Comparison of ENCODE assay signal across 19 cellular contexts in genomic region chr11:23688835-23689234, GRCh38.
A peak's percentile ranks its signal among the peaks of the same experiment; 100 is the strongest.
DNase-seq lines count a peak whose midpoint lies in the region; ATAC-seq and TF ChIP-seq lines count a peak whose summit lies in the region.
"Had no signal": no experiment of that assay in that cellular context is flagged by ENCODE, and none has a peak within 500 bp of the region (broad histone marks: within the 10 kb centered on the region; RNA-seq: fewer than 3 reads in every experiment).

No MANE protein-coding gene starts in this region.

- no peaks in the 10 kb centered on the region for H3K27me3 Mint-ChIP-seq in T-cell

- peak; percentile 54 for ATAC-seq in mucosa of descending colon
- no peak for ATAC-seq in Right ventricle myocardium superior (ENCODE audit: poor library complexity)
- no peak for ATAC-seq in GM21423 (IDR thresholded peaks at IDR 0.05; ENCODE audit: unreplicated experiment)
- no peak for ATAC-seq in T-cell (replicated peaks in 1 of 4)
- ATAC-seq: GM12878, K562, left lung had no signal

- intact Hi-C loops in mucosa of descending colon (cut with DNase I, micrococcal nuclease): no loop called here
- intact Hi-C loops in Right ventricle myocardium superior (cut with DNase I): no loop called here

- H3K27me3 ChIP-seq in Loucy (ENCODE audit: insufficient read depth, low read length, poor library complexity, severe bottlenecking): no peaks in the 10 kb centered on the region
- H3K27me3 ChIP-seq: left lung, transverse colon had no signal

- H3K4me3 ChIP-seq in Loucy (ENCODE audit: low read length, poor library complexity, severe bottlenecking) (peak overlapping the region; percentile 8), astrocyte of the spinal cord (ENCODE audit: low read depth, low read length) (no peak overlapping the region), mucosa of descending colon (no peak overlapping the region)
- H3K4me3 ChIP-seq: GM12878, K562, left lung, prostate gland, transverse colon had no signal

- CTCF ChIA-PET in T-cell (lab: Charles Lee): no interaction called here

- H4K20me1 ChIP-seq in Loucy (ENCODE audit: insufficient read depth, low read length, poor library complexity, severe bottlenecking): no peaks in the 10 kb centered on the region

- in situ Hi-C loops in astrocyte of the spinal cord (cut with HindIII; ENCODE audit: low sequenced_read_pairs): no loop called here

- H3K4me1 ChIP-seq in Loucy (ENCODE audit: insufficient read depth, low read length, poor library complexity, severe bottlenecking): peaks cover 8% of the 10 kb centered on the region
- no peaks in the 10 kb centered on the region for H3K4me1 ChIP-seq in mucosa of descending colon (ENCODE audit: low read depth)
- H3K4me1 ChIP-seq: left lung, prostate gland, transverse colon had no signal

- H3K36me3 ChIP-seq in Loucy (ENCODE audit: insufficient read depth, low read length) (no peaks in the 10 kb centered on the region), mucosa of descending colon (ENCODE audit: low read depth) (no peaks in the 10 kb centered on the region)
- H3K36me3 ChIP-seq: left lung, prostate gland, transverse colon had no signal

- H2AFZ ChIP-seq in Loucy (ENCODE audit: low read length): peak overlapping the region; percentile 61

- no peaks in the 10 kb centered on the region for H3K4me1 Mint-ChIP-seq in T-cell

- peak overlapping the region; percentile 35 for H3K4me2 ChIP-seq in Loucy (ENCODE audit: low read depth, low read length, poor library complexity, severe bottlenecking)

- no peaks in the 10 kb centered on the region for H3F3A ChIP-seq in Loucy (ENCODE audit: low read depth)

- no peaks in the 10 kb centered on the region for H3K9me3 ChIP-seq in Loucy (ENCODE audit: insufficient read depth, low read depth, low read length)
- no peaks in the 10 kb centered on the region for H3K9me3 ChIP-seq in mucosa of descending colon
- H3K9me3 ChIP-seq: left lung, prostate gland, transverse colon had no signal

- no peaks in the 10 kb centered on the region for H3K36me3 Mint-ChIP-seq in T-cell

- peaks cover 10 to 13% (median 13%) of the 10 kb centered on the region in 3 donors for H3K9me3 Mint-ChIP-seq in T-cell
- H3K9me3 Mint-ChIP-seq: endodermal cell had no signal

- H3K9me2 ChIP-seq in Loucy (replicated peaks; ENCODE audit: low read depth, low read length): no peaks in the 10 kb centered on the region

- H3K27ac Mint-ChIP-seq in T-cell: no peak overlapping the region
- H3K27ac Mint-ChIP-seq: endodermal cell had no signal

- TF ChIP-seq CTCF in Loucy (conservative IDR thresholded peaks at IDR 0.05; ENCODE audit: low read length) (no peak), astrocyte of the spinal cord (IDR thresholded peaks at IDR 0.05; ENCODE audit: low read depth, low read length) (no peak), mucosa of descending colon (IDR thresholded peaks at IDR 0.05) (no peak)

- H3K9ac ChIP-seq in Loucy (ENCODE audit: low read depth, low read length, poor library complexity, severe bottlenecking): no peak overlapping the region

- no peak overlapping the region for H3K4me3 Mint-ChIP-seq in T-cell
- H3K4me3 Mint-ChIP-seq: endodermal cell had no signal

- DNase-seq in EL (peak; percentile 73), astrocyte of the spinal cord (ENCODE audit: low read depth, low spot score) (peak; percentile 72), mucosa of descending colon (no peak), Right ventricle myocardium superior (no peak), T-cell (no peak), NCI-H226 (no peak)
- DNase-seq: DMS79 treated with DMSO at 0.1 percent for 48 hours; endodermal cell; glutamatergic neuron; left lung; NCI-H1930; NCI-H526 treated with DMSO at 0.1 percent for 48 hours; stimulated activated CD4-positive, alpha-beta T cell treated with anti-CD3 and anti-CD28 coated beads, Interleukin-1b, Interleukin-23, amount 100 ng/mL, for 48 hours; transverse colon had no signal

- POLR2A ChIA-PET in T-cell (lab: Charles Lee): interaction anchor here in 1 of 2 donors (0.5 kb wide), 1 partner anchor 133 kb away, joined by 5 read pairs; no protein-coding TSS in a partner anchor

- no peaks in the 10 kb centered on the region for H3K79me2 ChIP-seq in Loucy (ENCODE audit: insufficient read depth, low read length)

Comparison
In these comparisons a context has a peak if more than half of its experiments do, and no peak if none do; other contexts are left out.
1. DNase-seq: peak in EL (single experiment) and astrocyte of the spinal cord (single experiment); none in mucosa of descending colon (0 of 3), Right ventricle myocardium superior (single experiment), T-cell (0 of 34) and NCI-H226 (single experiment).